25 cellular contexts compared by ENCODE assay signal in genomic region chr2:166436976-166437375, GRCh38. TPM values are rescaled to one million over a fixed set of nuclear protein-coding genes. Genes with fewer than 3 reads are reported as not detected.
"Had no signal": no experiment of that assay in that cellular context is flagged by ENCODE, and none has a peak within 500 bp of the region (broad histone marks: within the 10 kb centered on the region; RNA-seq: fewer than 3 reads in every experiment).

No MANE protein-coding gene starts in this region.

- FAIRE-seq: HTR-8/SVneo had no signal

- H3K9me3 ChIP-seq: SJSA1 had no signal

- DNase-seq: IMR-90, Kasumi-1, MM.1S, NCI-H1092 treated with DMSO at 0.1 percent for 48 hours, NCI-H1436, NCI-H187, NCI-H2029, NCI-H2081 treated with DMSO at 0.1 percent for 48 hours, NCI-H2171, NCI-H226, NCI-H446, NCI-H510A, NCI-H524 treated with DMSO at 0.1 percent for 48 hours, NCI-H69, NCI-H774, PC-3, SIG-M5 had no signal

- H3K9ac ChIP-seq: KMS-11 had no signal

- ATAC-seq: Panc1, PC-3 had no signal

- H3K4me2 ChIP-seq: KMS-11 had no signal

- H3K36me3 ChIP-seq: SJSA1 had no signal

- H3K4me3 ChIP-seq: SJSA1, SK-N-MC had no signal

- H3K27ac ChIP-seq: HL-60, KMS-11, RWPE1, SJSA1, SK-N-MC had no signal

- H3K4me1 ChIP-seq: SJSA1 had no signal

RNA-seq across cellular contexts. Expression of gene SCN7A, which starts 57.1 kb away (rescaled TPM):
- total RNA-seq: M059J, PC-3 had no signal
